15 cellular contexts compared by ENCODE assay signal in the genomic region with DNA sequence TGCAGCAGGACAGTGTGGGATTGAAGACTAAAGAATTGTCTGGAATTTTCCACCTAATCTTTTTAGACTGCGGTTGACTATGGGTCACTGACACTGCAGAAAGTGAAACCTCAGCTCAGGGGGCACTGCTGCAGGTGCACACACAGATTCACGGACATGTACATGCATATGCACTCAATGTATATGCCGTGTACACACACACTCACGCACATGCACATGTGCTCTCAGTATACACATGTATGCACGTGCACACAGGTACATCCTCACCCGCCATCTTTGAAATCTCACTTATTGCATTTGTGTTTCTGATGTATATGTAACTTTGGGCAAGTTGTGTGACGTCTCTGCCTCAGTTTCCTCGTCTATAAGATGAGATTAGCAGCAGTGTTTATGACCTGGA.
"Had no signal": no experiment of that assay in that cellular context is flagged by ENCODE, and none has a peak within 500 bp of the region (broad histone marks: within the 10 kb centered on the region; RNA-seq: fewer than 3 reads in every experiment).

No MANE protein-coding gene starts in this region.

- H3K36me3 ChIP-seq: cardiac muscle cell had no signal

- DNase-seq: activated CD4-positive, alpha-beta memory T cell treated with anti-CD3 and anti-CD28 coated beads, Interleukin-2, amount 10 ng/mL, durations not matched to agents 7 days and 5 days; activated CD4-positive, alpha-beta T cell treated with anti-CD3 and anti-CD28 coated beads for 1 hour; activated CD8-positive, alpha-beta memory T cell treated with anti-CD3 and anti-CD28 coated beads, Interleukin-2, amount 50 U/mL, for 48 hours; activated naive CD4-positive, alpha-beta T cell; foreskin keratinocyte; head of caudate nucleus; left ventricle myocardium superior; mesendoderm; posterior cingulate gyrus; stimulated activated naive B cell treated with anti-CD40 and anti-IgM and Interleukin-4, amounts not matched to agents 10 μg/mL and 1 μg/mL and 100 μg/mL, for 72 hours; substantia nigra; T-helper 9 cell; upper lobe of left lung had no signal

- H3K27me3 ChIP-seq: cardiac muscle cell, foreskin keratinocyte, upper lobe of left lung had no signal

- ATAC-seq: foreskin keratinocyte; left ventricle myocardium superior; stimulated activated naive B cell treated with anti-CD40 and anti-IgM and Interleukin-4, amounts not matched to agents 10 μg/mL and 1 μg/mL and 100 μg/mL, for 72 hours had no signal

- H3K9me3 ChIP-seq: upper lobe of left lung had no signal

- H3K27me3 Mint-ChIP-seq: activated CD4-positive, alpha-beta memory T cell treated with anti-CD3 and anti-CD28 coated beads, Interleukin-2, amount 10 ng/mL, durations not matched to agents 7 days and 5 days; stimulated activated naive B cell treated with anti-CD40 and anti-IgM and Interleukin-4, amounts not matched to agents 10 μg/mL and 1 μg/mL and 100 μg/mL, for 72 hours had no signal

- H3K27ac Mint-ChIP-seq: activated CD4-positive, alpha-beta memory T cell treated with anti-CD3 and anti-CD28 coated beads, Interleukin-2, amount 10 ng/mL, durations not matched to agents 7 days and 5 days; stimulated activated naive B cell treated with anti-CD40 and anti-IgM and Interleukin-4, amounts not matched to agents 10 μg/mL and 1 μg/mL and 100 μg/mL, for 72 hours had no signal

- H3K9me3 Mint-ChIP-seq: stimulated activated naive B cell treated with anti-CD40 and anti-IgM and Interleukin-4, amounts not matched to agents 10 μg/mL and 1 μg/mL and 100 μg/mL, for 72 hours had no signal

- H3K27ac ChIP-seq: cardiac muscle cell, foreskin keratinocyte had no signal

- H3K4me2 ChIP-seq: smooth muscle cell had no signal

- H3K4me1 ChIP-seq: foreskin keratinocyte had no signal

- H3K4me3 Mint-ChIP-seq: activated CD4-positive, alpha-beta memory T cell treated with anti-CD3 and anti-CD28 coated beads, Interleukin-2, amount 10 ng/mL, durations not matched to agents 7 days and 5 days had no signal

- H3K4me3 ChIP-seq: cardiac muscle cell, smooth muscle cell, upper lobe of left lung had no signal
